ENCODE assay signal across 21 cellular contexts in the genomic region with DNA sequence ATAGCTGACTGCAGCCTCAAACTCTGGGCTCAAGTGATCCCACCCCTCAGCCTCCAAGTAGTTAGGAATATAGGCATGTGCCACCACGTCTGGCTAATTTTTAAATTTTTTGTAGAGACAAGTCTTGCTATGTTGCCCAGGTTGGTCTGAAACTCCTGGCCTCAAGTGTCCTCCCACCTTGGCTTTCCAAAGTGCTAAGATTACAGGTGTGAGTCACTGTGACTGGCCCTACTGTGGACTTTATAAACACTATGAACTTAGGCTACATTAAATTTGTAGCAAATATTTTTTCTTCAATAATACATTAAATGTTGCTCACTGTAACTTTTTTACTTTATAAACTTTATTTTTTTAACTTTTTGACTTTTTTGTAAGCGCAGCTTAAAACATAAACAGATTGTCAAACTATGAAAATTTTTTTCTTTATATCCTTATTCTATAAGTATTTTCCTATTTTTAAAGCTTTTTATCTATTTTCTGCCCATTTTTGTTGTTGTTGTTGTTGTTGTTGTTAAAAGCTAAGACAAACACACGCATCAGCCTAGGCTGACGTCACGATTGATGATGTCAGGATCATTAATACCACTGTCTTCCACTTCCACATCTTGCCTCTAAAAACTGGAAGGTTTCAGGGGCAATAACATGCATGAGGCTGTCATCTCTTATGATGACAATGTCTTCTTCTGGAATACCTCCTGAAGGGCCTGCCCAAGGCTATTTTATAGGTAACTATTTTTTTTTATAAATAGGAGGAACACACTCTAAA.
"Had no signal": no experiment of that assay in that cellular context is flagged by ENCODE, and none has a peak within 500 bp of the region (broad histone marks: within the 10 kb centered on the region; RNA-seq: fewer than 3 reads in every experiment).

No MANE protein-coding gene starts in this region.

- H2AFZ ChIP-seq: parathyroid adenoma had no signal

- DNase-seq: cerebellar nuclear complex; colonic mucosa; dermis blood vessel endothelial cell; gastrocnemius medialis; heart right ventricle; immature natural killer cell; left colon; left ventricle myocardium superior; naive thymus-derived CD4-positive, alpha-beta T cell; nephron progenitor cell; retina; sigmoid colon; stimulated activated CD4-positive, alpha-beta T cell treated with anti-CD3 and anti-CD28 coated beads, Interleukin-12 subunit alpha, Interleukin-12 subunit beta, amount 100 ng/mL, for 4 hours; stimulated activated naive CD4-positive, alpha-beta T cell; stomach; substantia nigra; trophoblast cell had no signal

- H3K79me2 ChIP-seq: parathyroid adenoma had no signal

- ATAC-seq: gastrocnemius medialis, heart right ventricle, left colon, left ventricle myocardium superior had no signal

- H3K9ac ChIP-seq: parathyroid adenoma had no signal

- H3K4me3 ChIP-seq: colonic mucosa, gastrocnemius medialis, heart right ventricle, lung, prostate gland, sigmoid colon, skin epidermis, stomach had no signal

- H3K27ac ChIP-seq: colonic mucosa, gastrocnemius medialis, heart right ventricle, parathyroid adenoma, prostate gland, sigmoid colon, stomach had no signal

- H3K4me1 ChIP-seq: gastrocnemius medialis, heart right ventricle, parathyroid adenoma, prostate gland, sigmoid colon had no signal

- H3K27me3 ChIP-seq: colonic mucosa, gastrocnemius medialis, heart right ventricle, sigmoid colon, stomach had no signal

- H3K9me3 ChIP-seq: colonic mucosa, gastrocnemius medialis, heart right ventricle, prostate gland, sigmoid colon, stomach had no signal

- H3K36me3 ChIP-seq: colonic mucosa, gastrocnemius medialis, heart right ventricle, prostate gland, sigmoid colon, stomach had no signal
